In genomic region chr4:76016383-76016782, GRCh38 we compare ENCODE assay signal across 9 cellular contexts. TPM values are rescaled to one million over a fixed set of nuclear protein-coding genes. Genes with fewer than 3 reads are reported as not detected.
A peak's percentile ranks its signal among the peaks of the same experiment; 100 is the strongest.
DNase-seq lines count a peak whose midpoint lies in the region; ATAC-seq, FAIRE-seq and TF ChIP-seq lines count a peak whose summit lies in the region.
"Had no signal": no experiment of that assay in that cellular context is flagged by ENCODE, and none has a peak within 500 bp of the region (broad histone marks: within the 10 kb centered on the region; RNA-seq: fewer than 3 reads in every experiment).

No MANE protein-coding gene starts in this region.

- no peak overlapping the region for H3K4me3 ChIP-seq in keratinocyte (ENCODE audit: control insufficient read depth in 2 of 3, extremely low read depth in 1 of 3, insufficient read depth in 2 of 3, low read depth in 1 of 3, low read length in 3 of 3)

- H3K27ac ChIP-seq in keratinocyte (ENCODE audit: control insufficient read depth, insufficient read depth, low read length) = peak overlapping the region; percentile 12
- H3K27ac ChIP-seq: neutrophil had no signal

- H3K4me2 ChIP-seq in keratinocyte (ENCODE audit: control insufficient read depth, extremely low read depth, insufficient read depth, low read depth, low read length) = no peak overlapping the region

- H2AFZ ChIP-seq in keratinocyte (ENCODE audit: control insufficient read depth, low read length) = peak overlapping the region; percentile 53

- intact Hi-C loops in Right ventricle myocardium superior (cut with DNase I) = no loop called here

- peak; percentile 61 for FAIRE-seq in keratinocyte (lab: Jason Lieb, UNC)

- H3K36me3 ChIP-seq in keratinocyte (ENCODE audit: control insufficient read depth in 2 of 2, extremely low read depth in 1 of 2, insufficient read depth in 2 of 2, low read length in 2 of 2) = no peaks in the 10 kb centered on the region
- H3K36me3 ChIP-seq: neutrophil had no signal

- TF ChIP-seq CTCF in keratinocyte (optimal IDR thresholded peaks at IDR 0.05 in 1 of 3, IDR thresholded peaks at IDR 0.05 in 1 of 3, conservative IDR thresholded peaks at IDR 0.05 in 1 of 3; ENCODE audit: extremely low read depth in 1 of 3, insufficient read depth in 2 of 3, low read length in 3 of 3) = no peak

- H4K20me1 ChIP-seq in keratinocyte (ENCODE audit: control insufficient read depth, extremely low read depth, insufficient read depth, low read length) = no peaks in the 10 kb centered on the region

- H3K27me3 ChIP-seq in keratinocyte (ENCODE audit: control insufficient read depth, extremely low read depth, insufficient read depth, low read length) = no peaks in the 10 kb centered on the region

- no peaks in the 10 kb centered on the region for H3K79me2 ChIP-seq in keratinocyte (ENCODE audit: control insufficient read depth, insufficient read depth, low read length)

- H3K9me3 ChIP-seq in keratinocyte (ENCODE audit: control insufficient read depth, low read depth, low read length) = no peaks in the 10 kb centered on the region
- H3K9me3 ChIP-seq: neutrophil had no signal

- dilution Hi-C loops in keratinocyte (cut with MboI; ENCODE audit: extremely low pct_ligation_motif_present, low sequenced_read_pairs) = no loop called here

- H3K9me1 ChIP-seq in keratinocyte (ENCODE audit: control insufficient read depth, extremely low read depth, insufficient read depth, low read length) = no peaks in the 10 kb centered on the region

- ATAC-seq in GM18867 (IDR thresholded peaks at IDR 0.05; ENCODE audit: unreplicated experiment) (peak; percentile 67), GM21529 (IDR thresholded peaks at IDR 0.05; ENCODE audit: unreplicated experiment) (peak; percentile 71), HG03469 (IDR thresholded peaks at IDR 0.05; ENCODE audit: unreplicated experiment) (peak; percentile 47), Right ventricle myocardium superior (ENCODE audit: poor library complexity) (no peak)

- peaks cover 34% of the 10 kb centered on the region for H3K4me1 ChIP-seq in keratinocyte (ENCODE audit: control insufficient read depth, extremely low read depth, insufficient read depth, low read length)

- no peak overlapping the region for H3K9ac ChIP-seq in keratinocyte (ENCODE audit: control insufficient read depth, extremely low read depth, insufficient read depth, low read length)

- DNase-seq in keratinocyte (ENCODE audit: low read depth, low spot score) = peak; percentile 30
- DNase-seq in NCI-H1436 (lab: John Stamatoyannopoulos, UW) = no peak
- no peak for DNase-seq in Right ventricle myocardium superior
- DNase-seq in NCI-H2107 (lab: John Stamatoyannopoulos, UW) = no peak
- DNase-seq: activated naive CD4-positive, alpha-beta T cell treated with anti-CD3 and anti-CD28 coated beads, Interleukin-2, amount 50 U/mL, for 16 hours had no signal

RNA-seq across cellular contexts. Expression of gene CXCL10, which starts 6.9 kb away (rescaled TPM):
- 0.48 to 0.99 TPM (median 0.72 TPM) in 3 replicates for polyA plus RNA-seq in keratinocyte
- 0.30 TPM for polyA plus RNA-seq in keratinocyte (2011; ENCODE audit: low read depth)
- polyA plus RNA-seq in keratinocyte (2011; cell fraction: cytosol; rRNA removed) = 0.75 and 2.4 TPM in 2 replicates
- polyA plus RNA-seq in keratinocyte (2011; cell fraction: nucleus; rRNA removed) = 1.3 and 1.8 TPM in 2 replicates
- 0.38 and 0.47 TPM in 2 replicates for polyA plus RNA-seq in keratinocyte (2012; ENCODE audit: low replicate concordance)
- polyA minus RNA-seq in keratinocyte = 0.49 to 0.74 TPM in 2 of 3 replicates, not detected in the other
- not detected for polyA minus RNA-seq in keratinocyte (2011; cell fraction: cytosol; rRNA and poly(A)+ RNA removed)
- polyA minus RNA-seq in keratinocyte (2011; cell fraction: nucleus; rRNA and poly(A)+ RNA removed) = not detected in 2 replicates
- not detected for total RNA-seq in Right ventricle myocardium superior

RNA-seq across cellular contexts. Expression of gene CXCL9, which starts 9.1 kb away (rescaled TPM):
- 0.04 to 0.08 TPM (median 0.04 TPM) in 3 replicates for polyA plus RNA-seq in keratinocyte
- polyA plus RNA-seq in keratinocyte (2011; ENCODE audit: low read depth) = not detected
- polyA plus RNA-seq in keratinocyte (2011; cell fraction: cytosol; rRNA removed) = 0.06 and 0.12 TPM in 2 replicates
- polyA plus RNA-seq in keratinocyte (2011; cell fraction: nucleus; rRNA removed) = 0.04 and 0.15 TPM in 2 replicates
- not detected in 2 replicates for polyA plus RNA-seq in keratinocyte (2012; ENCODE audit: low replicate concordance)
- polyA minus RNA-seq in keratinocyte = 0.06 to 0.23 TPM (median 0.20 TPM) in 3 replicates
- not detected for polyA minus RNA-seq in keratinocyte (2011; cell fraction: cytosol; rRNA and poly(A)+ RNA removed)
- polyA minus RNA-seq in keratinocyte (2011; cell fraction: nucleus; rRNA and poly(A)+ RNA removed) = not detected in 2 replicates
- 0.32 TPM for total RNA-seq in Right ventricle myocardium superior

RNA-seq across cellular contexts. Expression of gene CXCL11, which starts 19.5 kb away (rescaled TPM):
- polyA plus RNA-seq in keratinocyte = 0.58 to 1.4 TPM (median 0.93 TPM) in 3 replicates
- polyA plus RNA-seq in keratinocyte (2011; ENCODE audit: low read depth) = not detected
- polyA plus RNA-seq in keratinocyte (2011; cell fraction: cytosol; rRNA removed) = 1.1 and 1.8 TPM in 2 replicates
- polyA plus RNA-seq in keratinocyte (2011; cell fraction: nucleus; rRNA removed) = 0.80 and 1.2 TPM in 2 replicates
- polyA plus RNA-seq in keratinocyte (2012; ENCODE audit: low replicate concordance) = 0.10 and 0.53 TPM in 2 replicates
- 0.36 to 0.48 TPM in 2 of 3 replicates, not detected in the other for polyA minus RNA-seq in keratinocyte
- polyA minus RNA-seq in keratinocyte (2011; cell fraction: cytosol; rRNA and poly(A)+ RNA removed) = not detected
- polyA minus RNA-seq in keratinocyte (2011; cell fraction: nucleus; rRNA and poly(A)+ RNA removed) = 0.32 and 0.47 TPM in 2 replicates
- not detected for total RNA-seq in Right ventricle myocardium superior

RNA-seq across cellular contexts. Expression of gene SDAD1, which starts 25.6 kb away (rescaled TPM):
- 21.2 to 33.0 TPM (median 28.9 TPM) in 3 replicates for polyA plus RNA-seq in keratinocyte
- 83.4 TPM for polyA plus RNA-seq in keratinocyte (2011; ENCODE audit: low read depth)
- 20.1 and 36.6 TPM in 2 replicates for polyA plus RNA-seq in keratinocyte (2011; cell fraction: cytosol; rRNA removed)
- 26.4 and 33.4 TPM in 2 replicates for polyA plus RNA-seq in keratinocyte (2011; cell fraction: nucleus; rRNA removed)
- 26.8 and 31.7 TPM in 2 replicates for polyA plus RNA-seq in keratinocyte (2012; ENCODE audit: low replicate concordance)
- 11.1 to 35.4 TPM (median 17.9 TPM) in 3 replicates for polyA minus RNA-seq in keratinocyte
- polyA minus RNA-seq in keratinocyte (2011; cell fraction: cytosol; rRNA and poly(A)+ RNA removed) = 20.7 TPM
- 15.9 and 31.0 TPM in 2 replicates for polyA minus RNA-seq in keratinocyte (2011; cell fraction: nucleus; rRNA and poly(A)+ RNA removed)
- total RNA-seq in Right ventricle myocardium superior = 16.9 TPM

RNA-seq across cellular contexts. Expression of gene ART3, which starts 58.1 kb away (rescaled TPM):
- 0.23 to 0.64 TPM (median 0.46 TPM) in 3 replicates for polyA plus RNA-seq in keratinocyte
- not detected for polyA plus RNA-seq in keratinocyte (2011; ENCODE audit: low read depth)
- 0.19 and 0.36 TPM in 2 replicates for polyA plus RNA-seq in keratinocyte (2011; cell fraction: cytosol; rRNA removed)
- polyA plus RNA-seq in keratinocyte (2011; cell fraction: nucleus; rRNA removed) = 0.52 and 1.1 TPM in 2 replicates
- polyA plus RNA-seq in keratinocyte (2012; ENCODE audit: low replicate concordance) = 0.50 TPM in 1 of 2 replicates, not detected in the other
- polyA minus RNA-seq in keratinocyte = 0.23 TPM in 1 of 3 replicates, not detected in the others
- polyA minus RNA-seq in keratinocyte (2011; cell fraction: cytosol; rRNA and poly(A)+ RNA removed) = not detected
- not detected in 2 replicates for polyA minus RNA-seq in keratinocyte (2011; cell fraction: nucleus; rRNA and poly(A)+ RNA removed)
- 164 TPM for total RNA-seq in Right ventricle myocardium superior
